In genomic region chr18:13446024-13446423, GRCh38 we compare ENCODE assay signal across 1 cellular context.
TF ChIP-seq lines count a peak whose summit lies in the region.

No MANE protein-coding gene starts in this region.

TF ChIP-seq in HepG2, 621 proteins besides CTCF, POLR2A, EP300 and RAD21 (continued from another document and continues in another):
- TF ChIP-seq, protein P1, sequence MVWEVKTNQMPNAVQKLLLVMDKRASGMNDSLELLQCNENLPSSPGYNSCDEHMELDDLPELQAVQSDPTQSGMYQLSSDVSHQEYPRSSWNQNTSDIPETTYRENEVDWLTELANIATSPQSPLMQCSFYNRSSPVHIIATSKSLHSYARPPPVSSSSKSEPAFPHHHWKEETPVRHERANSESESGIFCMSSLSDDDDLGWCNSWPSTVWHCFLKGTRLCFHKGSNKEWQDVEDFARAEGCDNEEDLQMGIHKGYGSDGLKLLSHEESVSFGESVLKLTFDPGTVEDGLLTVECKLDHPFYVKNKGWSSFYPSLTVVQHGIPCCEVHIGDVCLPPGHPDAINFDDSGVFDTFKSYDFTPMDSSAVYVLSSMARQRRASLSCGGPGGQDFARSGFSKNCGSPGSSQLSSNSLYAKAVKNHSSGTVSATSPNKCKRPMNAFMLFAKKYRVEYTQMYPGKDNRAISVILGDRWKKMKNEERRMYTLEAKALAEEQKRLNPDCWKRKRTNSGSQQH (CRISPR knock-in tag; IDR thresholded peaks at IDR 0.05; ENCODE audit: low read depth), result no peak
- no peak for TF ChIP-seq YEATS2 (CRISPR knock-in tag; IDR thresholded peaks at IDR 0.05; ENCODE audit: borderline replicate concordance)
- no peak for TF ChIP-seq NFRKB (IDR thresholded peaks at IDR 0.05)
- no peak for TF ChIP-seq MAFF (IDR thresholded peaks at IDR 0.05; ENCODE audit: low read depth, low read length)
- TF ChIP-seq JDP2 (CRISPR knock-in tag; IDR thresholded peaks at IDR 0.05; ENCODE audit: borderline replicate concordance), result no peak
- TF ChIP-seq U2AF1 (optimal IDR thresholded peaks at IDR 0.05; ENCODE audit: low read depth, low read length), result no peak
- no peak for TF ChIP-seq MAX (IDR thresholded peaks at IDR 0.05)
- TF ChIP-seq ZNF446 (CRISPR knock-in tag; IDR thresholded peaks at IDR 0.05), result no peak
- no peak for TF ChIP-seq CBX2 (IDR thresholded peaks at IDR 0.05; ENCODE audit: low read depth, low read length)
- TF ChIP-seq CBX2 (CRISPR knock-in tag; IDR thresholded peaks at IDR 0.05; ENCODE audit: low read depth), result no peak
- no peak for TF ChIP-seq KLF16 (CRISPR knock-in tag; IDR thresholded peaks at IDR 0.05)
- no peak for TF ChIP-seq MATR3 (CRISPR knock-in tag; IDR thresholded peaks at IDR 0.05)
- no peak for TF ChIP-seq FOXA1 (IDR thresholded peaks at IDR 0.05)
- no peak for TF ChIP-seq FOXA1 (CRISPR knock-in tag; IDR thresholded peaks at IDR 0.05)
- TF ChIP-seq HOXA5 (CRISPR knock-in tag; IDR thresholded peaks at IDR 0.05), result no peak
- TF ChIP-seq, protein P2, sequence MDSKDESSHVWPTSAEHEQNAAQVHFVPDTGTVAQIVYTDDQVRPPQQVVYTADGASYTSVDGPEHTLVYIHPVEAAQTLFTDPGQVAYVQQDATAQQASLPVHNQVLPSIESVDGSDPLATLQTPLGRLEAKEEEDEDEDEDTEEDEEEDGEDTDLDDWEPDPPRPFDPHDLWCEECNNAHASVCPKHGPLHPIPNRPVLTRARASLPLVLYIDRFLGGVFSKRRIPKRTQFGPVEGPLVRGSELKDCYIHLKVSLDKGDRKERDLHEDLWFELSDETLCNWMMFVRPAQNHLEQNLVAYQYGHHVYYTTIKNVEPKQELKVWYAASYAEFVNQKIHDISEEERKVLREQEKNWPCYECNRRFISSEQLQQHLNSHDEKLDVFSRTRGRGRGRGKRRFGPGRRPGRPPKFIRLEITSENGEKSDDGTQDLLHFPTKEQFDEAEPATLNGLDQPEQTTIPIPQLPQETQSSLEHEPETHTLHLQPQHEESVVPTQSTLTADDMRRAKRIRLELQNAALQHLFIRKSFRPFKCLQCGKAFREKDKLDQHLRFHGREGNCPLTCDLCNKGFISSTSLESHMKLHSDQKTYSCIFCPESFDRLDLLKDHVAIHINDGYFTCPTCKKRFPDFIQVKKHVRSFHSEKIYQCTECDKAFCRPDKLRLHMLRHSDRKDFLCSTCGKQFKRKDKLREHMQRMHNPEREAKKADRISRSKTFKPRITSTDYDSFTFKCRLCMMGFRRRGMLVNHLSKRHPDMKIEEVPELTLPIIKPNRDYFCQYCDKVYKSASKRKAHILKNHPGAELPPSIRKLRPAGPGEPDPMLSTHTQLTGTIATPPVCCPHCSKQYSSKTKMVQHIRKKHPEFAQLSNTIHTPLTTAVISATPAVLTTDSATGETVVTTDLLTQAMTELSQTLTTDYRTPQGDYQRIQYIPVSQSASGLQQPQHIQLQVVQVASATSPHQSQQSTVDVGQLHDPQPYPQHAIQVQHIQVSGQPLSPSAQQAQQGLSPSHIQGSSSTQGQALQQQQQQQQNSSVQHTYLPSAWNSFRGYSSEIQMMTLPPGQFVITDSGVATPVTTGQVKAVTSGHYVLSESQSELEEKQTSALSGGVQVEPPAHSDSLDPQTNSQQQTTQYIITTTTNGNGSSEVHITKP (CRISPR knock-in tag; IDR thresholded peaks at IDR 0.05; ENCODE audit: low read depth), result no peak
- TF ChIP-seq GZF1 (CRISPR knock-in tag; IDR thresholded peaks at IDR 0.05), result no peak
- TF ChIP-seq TSC22D2 (CRISPR knock-in tag; IDR thresholded peaks at IDR 0.05; ENCODE audit: borderline replicate concordance), result no peak
- TF ChIP-seq, protein P3, sequence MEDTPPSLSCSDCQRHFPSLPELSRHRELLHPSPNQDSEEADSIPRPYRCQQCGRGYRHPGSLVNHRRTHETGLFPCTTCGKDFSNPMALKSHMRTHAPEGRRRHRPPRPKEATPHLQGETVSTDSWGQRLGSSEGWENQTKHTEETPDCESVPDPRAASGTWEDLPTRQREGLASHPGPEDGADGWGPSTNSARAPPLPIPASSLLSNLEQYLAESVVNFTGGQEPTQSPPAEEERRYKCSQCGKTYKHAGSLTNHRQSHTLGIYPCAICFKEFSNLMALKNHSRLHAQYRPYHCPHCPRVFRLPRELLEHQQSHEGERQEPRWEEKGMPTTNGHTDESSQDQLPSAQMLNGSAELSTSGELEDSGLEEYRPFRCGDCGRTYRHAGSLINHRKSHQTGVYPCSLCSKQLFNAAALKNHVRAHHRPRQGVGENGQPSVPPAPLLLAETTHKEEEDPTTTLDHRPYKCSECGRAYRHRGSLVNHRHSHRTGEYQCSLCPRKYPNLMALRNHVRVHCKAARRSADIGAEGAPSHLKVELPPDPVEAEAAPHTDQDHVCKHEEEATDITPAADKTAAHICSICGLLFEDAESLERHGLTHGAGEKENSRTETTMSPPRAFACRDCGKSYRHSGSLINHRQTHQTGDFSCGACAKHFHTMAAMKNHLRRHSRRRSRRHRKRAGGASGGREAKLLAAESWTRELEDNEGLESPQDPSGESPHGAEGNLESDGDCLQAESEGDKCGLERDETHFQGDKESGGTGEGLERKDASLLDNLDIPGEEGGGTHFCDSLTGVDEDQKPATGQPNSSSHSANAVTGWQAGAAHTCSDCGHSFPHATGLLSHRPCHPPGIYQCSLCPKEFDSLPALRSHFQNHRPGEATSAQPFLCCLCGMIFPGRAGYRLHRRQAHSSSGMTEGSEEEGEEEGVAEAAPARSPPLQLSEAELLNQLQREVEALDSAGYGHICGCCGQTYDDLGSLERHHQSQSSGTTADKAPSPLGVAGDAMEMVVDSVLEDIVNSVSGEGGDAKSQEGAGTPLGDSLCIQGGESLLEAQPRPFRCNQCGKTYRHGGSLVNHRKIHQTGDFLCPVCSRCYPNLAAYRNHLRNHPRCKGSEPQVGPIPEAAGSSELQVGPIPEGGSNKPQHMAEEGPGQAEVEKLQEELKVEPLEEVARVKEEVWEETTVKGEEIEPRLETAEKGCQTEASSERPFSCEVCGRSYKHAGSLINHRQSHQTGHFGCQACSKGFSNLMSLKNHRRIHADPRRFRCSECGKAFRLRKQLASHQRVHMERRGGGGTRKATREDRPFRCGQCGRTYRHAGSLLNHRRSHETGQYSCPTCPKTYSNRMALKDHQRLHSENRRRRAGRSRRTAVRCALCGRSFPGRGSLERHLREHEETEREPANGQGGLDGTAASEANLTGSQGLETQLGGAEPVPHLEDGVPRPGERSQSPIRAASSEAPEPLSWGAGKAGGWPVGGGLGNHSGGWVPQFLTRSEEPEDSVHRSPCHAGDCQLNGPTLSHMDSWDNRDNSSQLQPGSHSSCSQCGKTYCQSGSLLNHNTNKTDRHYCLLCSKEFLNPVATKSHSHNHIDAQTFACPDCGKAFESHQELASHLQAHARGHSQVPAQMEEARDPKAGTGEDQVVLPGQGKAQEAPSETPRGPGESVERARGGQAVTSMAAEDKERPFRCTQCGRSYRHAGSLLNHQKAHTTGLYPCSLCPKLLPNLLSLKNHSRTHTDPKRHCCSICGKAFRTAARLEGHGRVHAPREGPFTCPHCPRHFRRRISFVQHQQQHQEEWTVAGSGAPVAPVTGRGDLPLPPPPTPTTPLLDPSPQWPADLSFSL (CRISPR knock-in tag; IDR thresholded peaks at IDR 0.05), result no peak
- no peak for TF ChIP-seq RARA (CRISPR knock-in tag; IDR thresholded peaks at IDR 0.05)
- no peak for TF ChIP-seq NFE2L2 (IDR thresholded peaks at IDR 0.05; ENCODE audit: low read length)
- TF ChIP-seq ZMYM2 (CRISPR knock-in tag; IDR thresholded peaks at IDR 0.05), result no peak
- no peak for TF ChIP-seq ELF4 (CRISPR knock-in tag; IDR thresholded peaks at IDR 0.05; ENCODE audit: borderline replicate concordance)
- no peak for TF ChIP-seq HCFC1 (IDR thresholded peaks at IDR 0.05; ENCODE audit: low read depth, low read length)
- TF ChIP-seq, protein P4, sequence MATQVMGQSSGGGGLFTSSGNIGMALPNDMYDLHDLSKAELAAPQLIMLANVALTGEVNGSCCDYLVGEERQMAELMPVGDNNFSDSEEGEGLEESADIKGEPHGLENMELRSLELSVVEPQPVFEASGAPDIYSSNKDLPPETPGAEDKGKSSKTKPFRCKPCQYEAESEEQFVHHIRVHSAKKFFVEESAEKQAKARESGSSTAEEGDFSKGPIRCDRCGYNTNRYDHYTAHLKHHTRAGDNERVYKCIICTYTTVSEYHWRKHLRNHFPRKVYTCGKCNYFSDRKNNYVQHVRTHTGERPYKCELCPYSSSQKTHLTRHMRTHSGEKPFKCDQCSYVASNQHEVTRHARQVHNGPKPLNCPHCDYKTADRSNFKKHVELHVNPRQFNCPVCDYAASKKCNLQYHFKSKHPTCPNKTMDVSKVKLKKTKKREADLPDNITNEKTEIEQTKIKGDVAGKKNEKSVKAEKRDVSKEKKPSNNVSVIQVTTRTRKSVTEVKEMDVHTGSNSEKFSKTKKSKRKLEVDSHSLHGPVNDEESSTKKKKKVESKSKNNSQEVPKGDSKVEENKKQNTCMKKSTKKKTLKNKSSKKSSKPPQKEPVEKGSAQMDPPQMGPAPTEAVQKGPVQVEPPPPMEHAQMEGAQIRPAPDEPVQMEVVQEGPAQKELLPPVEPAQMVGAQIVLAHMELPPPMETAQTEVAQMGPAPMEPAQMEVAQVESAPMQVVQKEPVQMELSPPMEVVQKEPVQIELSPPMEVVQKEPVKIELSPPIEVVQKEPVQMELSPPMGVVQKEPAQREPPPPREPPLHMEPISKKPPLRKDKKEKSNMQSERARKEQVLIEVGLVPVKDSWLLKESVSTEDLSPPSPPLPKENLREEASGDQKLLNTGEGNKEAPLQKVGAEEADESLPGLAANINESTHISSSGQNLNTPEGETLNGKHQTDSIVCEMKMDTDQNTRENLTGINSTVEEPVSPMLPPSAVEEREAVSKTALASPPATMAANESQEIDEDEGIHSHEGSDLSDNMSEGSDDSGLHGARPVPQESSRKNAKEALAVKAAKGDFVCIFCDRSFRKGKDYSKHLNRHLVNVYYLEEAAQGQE (IDR thresholded peaks at IDR 0.05; ENCODE audit: borderline replicate concordance in 1 of 2, low read depth in 1 of 2, low read length in 2 of 2), result no peak
- peak; percentile 50; the same call in 1 of the 2 replicates for TF ChIP-seq FOSL2 (CRISPR knock-in tag; IDR thresholded peaks at IDR 0.05)
- no peak for TF ChIP-seq ZNF552 (CRISPR knock-in tag; IDR thresholded peaks at IDR 0.05; ENCODE audit: borderline replicate concordance)
- TF ChIP-seq ZNF512B (CRISPR knock-in tag; IDR thresholded peaks at IDR 0.05; ENCODE audit: borderline replicate concordance), result no peak
- TF ChIP-seq, protein P5, sequence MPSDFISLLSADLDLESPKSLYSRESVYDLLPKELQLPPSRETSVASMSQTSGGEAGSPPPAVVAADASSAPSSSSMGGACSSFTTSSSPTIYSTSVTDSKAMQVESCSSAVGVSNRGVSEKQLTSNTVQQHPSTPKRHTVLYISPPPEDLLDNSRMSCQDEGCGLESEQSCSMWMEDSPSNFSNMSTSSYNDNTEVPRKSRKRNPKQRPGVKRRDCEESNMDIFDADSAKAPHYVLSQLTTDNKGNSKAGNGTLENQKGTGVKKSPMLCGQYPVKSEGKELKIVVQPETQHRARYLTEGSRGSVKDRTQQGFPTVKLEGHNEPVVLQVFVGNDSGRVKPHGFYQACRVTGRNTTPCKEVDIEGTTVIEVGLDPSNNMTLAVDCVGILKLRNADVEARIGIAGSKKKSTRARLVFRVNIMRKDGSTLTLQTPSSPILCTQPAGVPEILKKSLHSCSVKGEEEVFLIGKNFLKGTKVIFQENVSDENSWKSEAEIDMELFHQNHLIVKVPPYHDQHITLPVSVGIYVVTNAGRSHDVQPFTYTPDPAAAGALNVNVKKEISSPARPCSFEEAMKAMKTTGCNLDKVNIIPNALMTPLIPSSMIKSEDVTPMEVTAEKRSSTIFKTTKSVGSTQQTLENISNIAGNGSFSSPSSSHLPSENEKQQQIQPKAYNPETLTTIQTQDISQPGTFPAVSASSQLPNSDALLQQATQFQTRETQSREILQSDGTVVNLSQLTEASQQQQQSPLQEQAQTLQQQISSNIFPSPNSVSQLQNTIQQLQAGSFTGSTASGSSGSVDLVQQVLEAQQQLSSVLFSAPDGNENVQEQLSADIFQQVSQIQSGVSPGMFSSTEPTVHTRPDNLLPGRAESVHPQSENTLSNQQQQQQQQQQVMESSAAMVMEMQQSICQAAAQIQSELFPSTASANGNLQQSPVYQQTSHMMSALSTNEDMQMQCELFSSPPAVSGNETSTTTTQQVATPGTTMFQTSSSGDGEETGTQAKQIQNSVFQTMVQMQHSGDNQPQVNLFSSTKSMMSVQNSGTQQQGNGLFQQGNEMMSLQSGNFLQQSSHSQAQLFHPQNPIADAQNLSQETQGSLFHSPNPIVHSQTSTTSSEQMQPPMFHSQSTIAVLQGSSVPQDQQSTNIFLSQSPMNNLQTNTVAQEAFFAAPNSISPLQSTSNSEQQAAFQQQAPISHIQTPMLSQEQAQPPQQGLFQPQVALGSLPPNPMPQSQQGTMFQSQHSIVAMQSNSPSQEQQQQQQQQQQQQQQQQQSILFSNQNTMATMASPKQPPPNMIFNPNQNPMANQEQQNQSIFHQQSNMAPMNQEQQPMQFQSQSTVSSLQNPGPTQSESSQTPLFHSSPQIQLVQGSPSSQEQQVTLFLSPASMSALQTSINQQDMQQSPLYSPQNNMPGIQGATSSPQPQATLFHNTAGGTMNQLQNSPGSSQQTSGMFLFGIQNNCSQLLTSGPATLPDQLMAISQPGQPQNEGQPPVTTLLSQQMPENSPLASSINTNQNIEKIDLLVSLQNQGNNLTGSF (CRISPR knock-in tag; IDR thresholded peaks at IDR 0.05), result no peak
- TF ChIP-seq ADNP (CRISPR knock-in tag; IDR thresholded peaks at IDR 0.05), result no peak
- no peak for TF ChIP-seq MTF1 (CRISPR knock-in tag; IDR thresholded peaks at IDR 0.05)
- no peak for TF ChIP-seq KAT7 (CRISPR knock-in tag; IDR thresholded peaks at IDR 0.05; ENCODE audit: borderline replicate concordance)
- TF ChIP-seq ZNF572 (CRISPR knock-in tag; IDR thresholded peaks at IDR 0.05), result no peak
- no peak for TF ChIP-seq ZNF709 (CRISPR knock-in tag; IDR thresholded peaks at IDR 0.05)
- TF ChIP-seq, protein P6, sequence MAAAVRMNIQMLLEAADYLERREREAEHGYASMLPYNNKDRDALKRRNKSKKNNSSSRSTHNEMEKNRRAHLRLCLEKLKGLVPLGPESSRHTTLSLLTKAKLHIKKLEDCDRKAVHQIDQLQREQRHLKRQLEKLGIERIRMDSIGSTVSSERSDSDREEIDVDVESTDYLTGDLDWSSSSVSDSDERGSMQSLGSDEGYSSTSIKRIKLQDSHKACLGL (CRISPR knock-in tag; IDR thresholded peaks at IDR 0.05), result no peak
